Comparison of ENCODE assay signal across 15 cellular contexts in the genomic region with DNA sequence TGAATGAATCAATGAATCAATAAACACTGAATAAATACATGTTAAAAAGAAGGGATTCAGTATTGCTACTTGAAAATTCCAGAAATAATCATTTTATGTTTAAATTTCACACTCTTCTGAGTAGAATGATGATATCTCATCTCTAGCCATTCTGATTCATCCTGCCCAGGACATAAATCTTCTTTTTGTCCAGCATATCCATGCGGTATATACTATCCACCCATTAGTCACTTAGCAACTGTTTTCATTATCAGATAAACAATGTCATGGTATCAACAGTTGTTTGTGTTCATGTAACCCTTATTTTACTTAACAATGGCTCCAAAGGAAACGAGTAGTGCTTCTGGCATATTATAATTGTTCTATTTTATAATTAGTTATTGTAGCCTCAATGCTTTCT.
"Had no signal": no experiment of that assay in that cellular context is flagged by ENCODE, and none has a peak within 500 bp of the region (broad histone marks: within the 10 kb centered on the region; RNA-seq: fewer than 3 reads in every experiment).

No MANE protein-coding gene starts in this region.

- H3K27ac ChIP-seq: ascending aorta, hepatocyte, left ventricle myocardium inferior, parathyroid adenoma, thyroid gland had no signal

- H3K36me3 Mint-ChIP-seq: memory B cell; naive thymus-derived CD8-positive, alpha-beta T cell; stimulated activated memory B cell treated with anti-CD40 and anti-IgM and Interleukin-4, amounts not matched to agents 10 μg/mL and 1 μg/mL and 100 μg/mL, for 72 hours had no signal

- H3K27me3 ChIP-seq: ascending aorta, hepatocyte, thyroid gland had no signal

- H3K27me3 Mint-ChIP-seq: activated naive CD8-positive, alpha-beta T cell treated with anti-CD3 and anti-CD28 coated beads, Interleukin-2, amount 50 U/mL, for 24 hours; activated T-helper 17 cell treated with anti-CD3 and anti-CD28 coated beads, Interleukin-2, amount 50 U/mL, for 72 hours; dendritic cell treated with granulocyte-macrophage colony-stimulating factor and Interleukin-4, amounts not matched to agents 40 ng/mL and 50 ng/mL, for 4 days; memory B cell; naive thymus-derived CD8-positive, alpha-beta T cell; stimulated activated memory B cell treated with anti-CD40 and anti-IgM and Interleukin-4, amounts not matched to agents 10 μg/mL and 1 μg/mL and 100 μg/mL, for 72 hours had no signal

- DNase-seq: activated naive CD4-positive, alpha-beta T cell treated with Interleukin-2 at 50 U/mL for 16 hours; activated naive CD8-positive, alpha-beta T cell treated with anti-CD3 and anti-CD28 coated beads, Interleukin-2, amount 50 U/mL, for 24 hours; activated T-cell treated with anti-CD3 and anti-CD28 coated beads for 4 hours; left ventricle myocardium inferior; naive thymus-derived CD8-positive, alpha-beta T cell; stimulated activated CD4-positive, alpha-beta T cell treated with anti-CD3 and anti-CD28 coated beads, Interleukin-12 subunit alpha, Interleukin-12 subunit beta, amount 100 ng/mL, for 4 hours; stimulated activated CD4-positive, alpha-beta T cell treated with anti-CD3 and anti-CD28 coated beads, Interleukin-2, amount 100 ng/mL, for 24 hours; thyroid gland had no signal

- H3K4me1 Mint-ChIP-seq: activated naive CD8-positive, alpha-beta T cell treated with anti-CD3 and anti-CD28 coated beads, Interleukin-2, amount 50 U/mL, for 24 hours; activated T-helper 17 cell treated with anti-CD3 and anti-CD28 coated beads, Interleukin-2, amount 50 U/mL, for 72 hours; memory B cell; naive thymus-derived CD8-positive, alpha-beta T cell; stimulated activated memory B cell treated with anti-CD40 and anti-IgM and Interleukin-4, amounts not matched to agents 10 μg/mL and 1 μg/mL and 100 μg/mL, for 72 hours had no signal

- H3K4me1 ChIP-seq: ascending aorta, left ventricle myocardium inferior, parathyroid adenoma, thyroid gland had no signal

- H3K36me3 ChIP-seq: ascending aorta, left ventricle myocardium inferior, thyroid gland had no signal

- H3K4me3 Mint-ChIP-seq: activated naive CD8-positive, alpha-beta T cell treated with anti-CD3 and anti-CD28 coated beads, Interleukin-2, amount 50 U/mL, for 24 hours; activated T-helper 17 cell treated with anti-CD3 and anti-CD28 coated beads, Interleukin-2, amount 50 U/mL, for 72 hours; dendritic cell treated with granulocyte-macrophage colony-stimulating factor and Interleukin-4, amounts not matched to agents 40 ng/mL and 50 ng/mL, for 4 days; memory B cell; naive thymus-derived CD8-positive, alpha-beta T cell; stimulated activated memory B cell treated with anti-CD40 and anti-IgM and Interleukin-4, amounts not matched to agents 10 μg/mL and 1 μg/mL and 100 μg/mL, for 72 hours had no signal

- H3K27ac Mint-ChIP-seq: activated naive CD8-positive, alpha-beta T cell treated with anti-CD3 and anti-CD28 coated beads, Interleukin-2, amount 50 U/mL, for 24 hours; activated T-helper 17 cell treated with anti-CD3 and anti-CD28 coated beads, Interleukin-2, amount 50 U/mL, for 72 hours; dendritic cell treated with granulocyte-macrophage colony-stimulating factor and Interleukin-4, amounts not matched to agents 40 ng/mL and 50 ng/mL, for 4 days; memory B cell; naive thymus-derived CD8-positive, alpha-beta T cell; stimulated activated memory B cell treated with anti-CD40 and anti-IgM and Interleukin-4, amounts not matched to agents 10 μg/mL and 1 μg/mL and 100 μg/mL, for 72 hours had no signal

- H3K4me3 ChIP-seq: ascending aorta, hepatocyte, left ventricle myocardium inferior, thyroid gland had no signal

- H3K9me3 ChIP-seq: ascending aorta, thyroid gland had no signal
